Comparison of ENCODE assay signal across 8 cellular contexts in genomic region chr1:182143154-182143657, GRCh38.
DNase-seq lines count a peak whose midpoint lies in the region; ATAC-seq and TF ChIP-seq lines count a peak whose summit lies in the region.

No MANE protein-coding gene starts in this region.

- peak; percentile 92 to 99 (median 97) for TF ChIP-seq CTCF in dorsolateral prefrontal cortex (IDR thresholded peaks at IDR 0.05 in 54 of 56, conservative IDR thresholded peaks at IDR 0.05 in 2 of 56; ENCODE audit: low read depth in 1 of 56, partially characterized antibody in 56 of 56)
- TF ChIP-seq CTCF in lower lobe of right lung (IDR thresholded peaks at IDR 0.05) = peak; percentile 94

- peaks cover 42% of the 10 kb centered on the region for H3K4me1 ChIP-seq in lower lobe of right lung

- POLR2A ChIA-PET in activated CD4-positive, alpha-beta memory T cell treated with anti-CD3 and anti-CD28 coated beads, Interleukin-2, amount 10 ng/mL, durations not matched to agents 7 days and 5 days (lab: Charles Lee) = interaction anchor here (0.8 to 2.0 kb wide), 6 partner anchors 11 to 258 kb away, joined by 3 to 12 read pairs (median 4); no protein-coding TSS in a partner anchor

- H3K27me3 ChIP-seq in dorsolateral prefrontal cortex = no peaks in the 10 kb centered on the region
- no peaks in the 10 kb centered on the region for H3K27me3 ChIP-seq in lower lobe of right lung (ENCODE audit: low read depth)

- H3K9me3 Mint-ChIP-seq in activated CD4-positive, alpha-beta memory T cell treated with anti-CD3 and anti-CD28 coated beads, Interleukin-2, amount 10 ng/mL, durations not matched to agents 7 days and 5 days = no peaks in the 10 kb centered on the region

- H3K4me3 Mint-ChIP-seq in activated CD4-positive, alpha-beta memory T cell treated with anti-CD3 and anti-CD28 coated beads, Interleukin-2, amount 10 ng/mL, durations not matched to agents 7 days and 5 days = no peak overlapping the region

- ATAC-seq in lower lobe of right lung = peak; percentile 84 to 86
- no peak for ATAC-seq in HG02623 (IDR thresholded peaks at IDR 0.05; ENCODE audit: unreplicated experiment)

- H3K9me3 ChIP-seq in lower lobe of right lung = no peaks in the 10 kb centered on the region

- no peak overlapping the region for H3K27ac Mint-ChIP-seq in activated CD4-positive, alpha-beta memory T cell treated with anti-CD3 and anti-CD28 coated beads, Interleukin-2, amount 10 ng/mL, durations not matched to agents 7 days and 5 days

- H3K4me1 Mint-ChIP-seq in activated CD4-positive, alpha-beta memory T cell treated with anti-CD3 and anti-CD28 coated beads, Interleukin-2, amount 10 ng/mL, durations not matched to agents 7 days and 5 days = peaks cover 28% of the 10 kb centered on the region

- peak overlapping the region; percentile 82 to 98 (median 94) for H3K27ac ChIP-seq in dorsolateral prefrontal cortex
- peak overlapping the region; percentile 94 for H3K27ac ChIP-seq in lower lobe of right lung

- peak overlapping the region in 2 of 59 donors; percentile 17 to 19 for H3K4me3 ChIP-seq in dorsolateral prefrontal cortex
- H3K4me3 ChIP-seq in lower lobe of right lung = no peak overlapping the region

- intact Hi-C loops in dorsolateral prefrontal cortex (cut with DNase I) = loop anchor here (1.0 to 2.0 kb wide), 6 partner anchors 22 to 253 kb away; no protein-coding TSS in a partner anchor
- intact Hi-C loops in lower lobe of right lung (cut with DNase I) = loop anchor here (5.0 kb wide), 1 partner anchor 254 kb away; no protein-coding TSS in a partner anchor

- no peaks in the 10 kb centered on the region for H3K36me3 ChIP-seq in lower lobe of right lung

- no peaks in the 10 kb centered on the region for H3K36me3 Mint-ChIP-seq in activated CD4-positive, alpha-beta memory T cell treated with anti-CD3 and anti-CD28 coated beads, Interleukin-2, amount 10 ng/mL, durations not matched to agents 7 days and 5 days (ENCODE audit: low read depth)

- CTCF ChIA-PET in activated CD4-positive, alpha-beta memory T cell treated with anti-CD3 and anti-CD28 coated beads, Interleukin-2, amount 10 ng/mL, durations not matched to agents 7 days and 5 days (lab: Charles Lee) = interaction anchor here (0.5 to 9.2 kb wide), 49 partner anchors 8 to 639 kb away, joined by 3 to 202 read pairs (median 4); partner anchors contain the start of genes GLUL and TEDDM1

- H3K27me3 Mint-ChIP-seq in activated CD4-positive, alpha-beta memory T cell treated with anti-CD3 and anti-CD28 coated beads, Interleukin-2, amount 10 ng/mL, durations not matched to agents 7 days and 5 days = peaks cover 8% of the 10 kb centered on the region

- DNase-seq in DMS 273 (lab: John Stamatoyannopoulos, UW; ENCODE audit: unreplicated experiment) = peak; percentile 96
- peak; percentile 92 for DNase-seq in HK-2 (ENCODE audit: unreplicated experiment)
- DNase-seq in NCI-H748 treated with DMSO at 0.1 percent for 48 hours (lab: John Stamatoyannopoulos, UW) = peak; percentile 54
- peak; percentile 87 for DNase-seq in activated CD4-positive, alpha-beta memory T cell treated with anti-CD3 and anti-CD28 coated beads, Interleukin-2, amount 10 ng/mL, durations not matched to agents 7 days and 5 days
- peak; percentile 86 to 96 (median 92) for DNase-seq in dorsolateral prefrontal cortex
- DNase-seq in lower lobe of right lung = peak; percentile 92
- DNase-seq in stimulated activated CD4-positive, alpha-beta T cell treated with anti-CD3 and anti-CD28 coated beads, Interleukin-4, amount 100 ng/mL, for 24 hours = peak; percentile 90
